2 cellular contexts compared by ENCODE assay signal in genomic region chr2:71821856-71822255, GRCh38.
TF ChIP-seq lines count a peak whose summit lies in the region.

No MANE protein-coding gene starts in this region.

TF ChIP-seq in A549, 52 proteins besides CTCF, POLR2A, EP300 and RAD21 (continued from another document):
- TF ChIP-seq MYC (IDR thresholded peaks at IDR 0.05; ENCODE audit: borderline replicate concordance, low read length) (no peak), PHF8 (IDR thresholded peaks at IDR 0.05; ENCODE audit: borderline replicate concordance, low read depth) (no peak), EHMT2 (IDR thresholded peaks at IDR 0.05; ENCODE audit: low read depth) (no peak), BHLHE40 (IDR thresholded peaks at IDR 0.05; ENCODE audit: low read depth, low read length) (no peak), JUN (IDR thresholded peaks at IDR 0.05) (no peak), SREBF2 (IDR thresholded peaks at IDR 0.05) (no peak)

TF ChIP-seq in IMR-90, 13 proteins besides CTCF, POLR2A, EP300 and RAD21 (continued from another document):
- no peak for TF ChIP-seq BHLHE40 (IDR thresholded peaks at IDR 0.05; ENCODE audit: low read depth, low read length)
- no peak for TF ChIP-seq NFE2L2 (IDR thresholded peaks at IDR 0.05; ENCODE audit: low read depth, low read length)
